In the genomic region with DNA sequence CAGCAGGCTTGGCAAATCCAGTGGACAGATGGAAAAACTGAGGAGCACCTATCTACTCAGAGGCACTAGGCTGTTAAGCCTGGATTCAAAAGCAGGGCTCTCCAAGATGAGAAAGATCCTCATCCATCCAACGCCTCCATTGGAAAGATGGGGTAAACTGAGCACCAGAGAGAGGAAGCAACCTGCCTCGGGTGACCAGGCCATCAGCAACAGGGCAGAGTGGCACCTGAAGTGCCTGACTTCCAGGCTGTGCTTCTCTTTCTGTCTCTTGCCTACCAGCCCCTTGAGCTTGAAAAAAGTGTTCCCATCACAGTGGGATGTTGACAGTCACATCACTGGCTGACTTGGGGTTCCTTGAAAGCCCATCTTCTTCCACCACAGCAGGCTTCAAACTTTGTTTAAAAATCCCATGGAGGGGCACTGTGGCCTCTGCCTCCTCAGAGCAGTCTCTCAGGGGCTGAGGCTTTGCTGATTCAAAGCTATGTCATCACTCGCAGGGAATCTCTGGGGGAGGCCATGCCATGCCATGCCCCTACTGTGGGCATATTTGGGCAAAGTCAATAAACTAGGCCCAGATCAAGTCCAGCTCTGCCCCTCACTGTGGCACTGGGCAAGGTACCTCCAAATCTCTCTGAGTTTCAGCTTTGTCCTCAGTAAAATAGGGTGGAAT, we compare ENCODE assay signal across 24 cellular contexts. TPM values are rescaled to one million over a fixed set of nuclear protein-coding genes. Genes with fewer than 3 reads are reported as not detected.
A peak's percentile ranks its signal among the peaks of the same experiment; 100 is the strongest.
DNase-seq lines count a peak whose midpoint lies in the region; ATAC-seq and TF ChIP-seq lines count a peak whose summit lies in the region.
"Had no signal": no experiment of that assay in that cellular context is flagged by ENCODE, and none has a peak within 500 bp of the region (broad histone marks: within the 10 kb centered on the region; RNA-seq: fewer than 3 reads in every experiment).

No MANE protein-coding gene starts in this region.

- H3K79me2 ChIP-seq in PC-3 (ENCODE audit: low read length) = no peaks in the 10 kb centered on the region

- CTCF ChIA-PET in PC-3 (lab: Charles Lee) = no interaction called here

- H3K27me3 ChIP-seq in heart left ventricle (no peaks in the 10 kb centered on the region), PC-3 (ENCODE audit: low read length) (no peaks in the 10 kb centered on the region), foreskin keratinocyte (no peaks in the 10 kb centered on the region)
- H3K27me3 ChIP-seq: spleen had no signal

- no peaks in the 10 kb centered on the region for H3K9me2 ChIP-seq in PC-3 (replicated peaks; ENCODE audit: low read length)

- POLR2A ChIA-PET in PC-3 (lab: Charles Lee; ENCODE audit: unreplicated experiment) = no interaction called here

- H2AFZ ChIP-seq in PC-3 (ENCODE audit: low read length) = no peak overlapping the region

- H3F3A ChIP-seq in PC-3 (ENCODE audit: low read length, unreplicated experiment) = no peaks in the 10 kb centered on the region

- intact Hi-C loops in left cardiac atrium (cut with DNase I) (loop anchor here (5.0 to 10.0 kb wide), 2 partner anchors 38 to 75 kb away; no protein-coding TSS in a partner anchor), heart left ventricle (cut with DNase I) (no loop called here), PC-3 (cut with micrococcal nuclease) (no loop called here)

- H3K4me3 ChIP-seq in heart left ventricle = no peak overlapping the region
- H3K4me3 ChIP-seq in PC-3 (ENCODE audit: low read length) = no peak overlapping the region
- H3K4me3 ChIP-seq: K562, psoas muscle, spleen had no signal

- H3K36me3 ChIP-seq in heart left ventricle = no peaks in the 10 kb centered on the region
- H3K36me3 ChIP-seq in PC-3 (ENCODE audit: low read depth, low read length) = no peaks in the 10 kb centered on the region
- H3K36me3 ChIP-seq: spleen had no signal

- BruUV-seq in PC-3 (replicated peaks; lab: Mats Ljungman, UMichigan) = no TSS peak

- WGBS in heart left ventricle, 4 donors = 73 to 99% (median 94%) methylated on average over 3 of the region's 3 CpGs

- no peaks in the 10 kb centered on the region for H4K20me1 ChIP-seq in PC-3 (ENCODE audit: low read length)

- H3K9me3 ChIP-seq in heart left ventricle (peaks cover 0 to 9% (median 0%) of the 10 kb centered on the region in 12 donors), PC-3 (ENCODE audit: low read length) (no peaks in the 10 kb centered on the region)
- H3K9me3 ChIP-seq: psoas muscle, spleen had no signal

- peak; percentile 3 for DNase-seq in left cardiac atrium
- no peak for DNase-seq in heart left ventricle
- peak; percentile 49 for DNase-seq in PC-3
- DNase-seq in foreskin keratinocyte = no peak
- peak; percentile 14 for DNase-seq in stromal cell of bone marrow (ENCODE audit: low read depth)
- no peak for DNase-seq in activated CD8-positive, alpha-beta memory T cell treated with anti-CD3 and anti-CD28 coated beads, Interleukin-2, amount 50 U/mL, for 4 hours
- no peak for DNase-seq in GM19240 (ENCODE audit: insufficient read length, low spot score)
- no peak for DNase-seq in DMS153 treated with DMSO at 0.1 percent for 48 hours (lab: John Stamatoyannopoulos, UW; ENCODE audit: unreplicated experiment)
- DNase-seq: activated CD4-positive, CD25-positive, alpha-beta regulatory T cell; activated CD8-positive, alpha-beta T cell treated with anti-CD3 and anti-CD28 coated beads for 36 hours; activated naive CD8-positive, alpha-beta T cell treated with anti-CD3 and anti-CD28 coated beads for 36 hours; activated T-cell treated with anti-CD3 and anti-CD28 coated beads, Interleukin-2, amount 50 U/mL, for 72 hours; kidney; NCI-H1092; NCI-H2081 treated with DMSO at 0.1 percent for 48 hours; NCI-H526; SIG-M5; spleen; stimulated activated CD4-positive, alpha-beta T cell treated with anti-CD3 and anti-CD28 coated beads, Interleukin-4, amount 100 ng/mL, for 4 hours; substantia nigra had no signal

- no peak overlapping the region for H3K9ac ChIP-seq in PC-3 (ENCODE audit: low read length)

- TF ChIP-seq POLR2A in heart left ventricle (IDR thresholded peaks at IDR 0.05) = no peak

- TF ChIP-seq CTCF in heart left ventricle (IDR thresholded peaks at IDR 0.05) (no peak), PC-3 (conservative IDR thresholded peaks at IDR 0.05; ENCODE audit: low read depth, low read length) (no peak), foreskin keratinocyte (conservative IDR thresholded peaks at IDR 0.05) (no peak)

- peaks cover 0 to 40% (median 8%) of the 10 kb centered on the region in 12 donors for H3K4me1 ChIP-seq in heart left ventricle
- peaks cover 12% of the 10 kb centered on the region for H3K4me1 ChIP-seq in PC-3 (ENCODE audit: insufficient read depth, low read length)
- H3K4me1 ChIP-seq in foreskin keratinocyte = peaks cover 4% of the 10 kb centered on the region

- ATAC-seq in left cardiac atrium (no peak), heart left ventricle (no peak), PC-3 (peak; percentile 45; the same call in 1 of the 2 replicates), foreskin keratinocyte (peak; percentile 21)
- ATAC-seq: activated CD8-positive, alpha-beta T cell treated with anti-CD3 and anti-CD28 coated beads for 36 hours; activated T-cell treated with anti-CD3 and anti-CD28 coated beads, Interleukin-2, amount 50 U/mL, for 72 hours; K562 had no signal

- H3K27ac ChIP-seq in heart left ventricle = peak overlapping the region in 6 of 12 donors; percentile 38 to 72 (median 59)
- H3K27ac ChIP-seq in PC-3 (ENCODE audit: low read length) = no peak overlapping the region
- H3K27ac ChIP-seq in foreskin keratinocyte = no peak overlapping the region
- H3K27ac ChIP-seq: C4-2B, psoas muscle, spleen had no signal

- no peak overlapping the region for H3K4me2 ChIP-seq in PC-3 (ENCODE audit: low read length)

RNA-seq across cellular contexts. Expression of a gene that starts 44.8 kb away (rescaled TPM):
- total RNA-seq in left cardiac atrium = 100 to 1,000 TPM; 383 to 695 TPM
- total RNA-seq in heart left ventricle = 1,000 to 10,000 TPM in 1 of 9 donors, 100 to 1,000 TPM in 8; 271 to 1,146 (median 567) TPM
- polyA plus RNA-seq in heart left ventricle = 100 to 1,000 TPM; 211 to 972 TPM
- 583 and 773 TPM in 2 replicates for total RNA-seq in PC-3 (2014; rRNA removed)
- total RNA-seq in foreskin keratinocyte = 17.4 and 41.2 TPM in 2 replicates
- polyA plus RNA-seq in foreskin keratinocyte = 13.7 and 29.5 TPM in 2 replicates
- total RNA-seq: activated CD8-positive, alpha-beta T cell treated with anti-CD3 and anti-CD28 coated beads for 36 hours; activated naive CD8-positive, alpha-beta T cell treated with anti-CD3 and anti-CD28 coated beads for 36 hours had no signal
- polyA plus RNA-seq: neural cell had no signal

RNA-seq across cellular contexts. Expression of a gene that starts 50.7 kb away (rescaled TPM):
- total RNA-seq in left cardiac atrium = 1 to 10 TPM; 8.0 to 8.1 TPM
- 1 to 10 TPM; 2.3 to 6.7 (median 5.2) TPM for total RNA-seq in heart left ventricle
- 1 to 10 TPM; 2.1 TPM for polyA plus RNA-seq in heart left ventricle
- 0.44 and 0.86 TPM in 2 replicates for total RNA-seq in PC-3 (2014; rRNA removed)
- 0.07 and 0.10 TPM in 2 replicates for total RNA-seq in foreskin keratinocyte
- 0.04 and 0.06 TPM in 2 replicates for polyA plus RNA-seq in foreskin keratinocyte
- total RNA-seq: activated CD8-positive, alpha-beta T cell treated with anti-CD3 and anti-CD28 coated beads for 36 hours; activated naive CD8-positive, alpha-beta T cell treated with anti-CD3 and anti-CD28 coated beads for 36 hours; activated T-cell treated with anti-CD3 and anti-CD28 coated beads, Interleukin-2, amount 50 U/mL, for 72 hours; K562 had no signal
- polyA plus RNA-seq: K562, neural cell had no signal

Comparison
In these comparisons a context has a peak if more than half of its experiments do, and no peak if none do; other contexts are left out.
1. DNase-seq: peak in left cardiac atrium (single experiment), PC-3 (single experiment) and stromal cell of bone marrow (single experiment); none in heart left ventricle (0 of 5), foreskin keratinocyte (0 of 2), activated CD8-positive, alpha-beta memory T cell treated with anti-CD3 and anti-CD28 coated beads, Interleukin-2, amount 50 U/mL, for 4 hours (single experiment), GM19240 (single experiment) and DMS153 treated with DMSO at 0.1 percent for 48 hours (single experiment).
2. intact Hi-C loops: an anchor here in left cardiac atrium (5.0 to 10.0 kb wide); none called in heart left ventricle and PC-3.
3. ATAC-seq: peak in PC-3 (single experiment) and foreskin keratinocyte (single experiment); none in left cardiac atrium (0 of 2) and heart left ventricle (0 of 4).